Comparison of ENCODE assay signal across 9 cellular contexts in genomic region chr3:26757978-26758377, GRCh38.
"Had no signal": no experiment of that assay in that cellular context is flagged by ENCODE, and none has a peak within 500 bp of the region (broad histone marks: within the 10 kb centered on the region; RNA-seq: fewer than 3 reads in every experiment).

No MANE protein-coding gene starts in this region.

- H3K4me3 ChIP-seq: GM23248, HAP-1 had no signal

- H2AFZ ChIP-seq: GM23248 had no signal

- H3K4me1 ChIP-seq: HAP-1 had no signal

- H3K9me3 ChIP-seq: HAP-1 had no signal

- H3K9ac ChIP-seq: GM23248 had no signal

- H3K27ac ChIP-seq: GM23248, HL-60 had no signal

- FAIRE-seq: HepG2 had no signal

- DNase-seq: GM23248, GOT3, H7, HFFc6, KBM-7 had no signal

- H3K36me3 ChIP-seq: HAP-1 had no signal

- ATAC-seq: HCT116, HepG2 had no signal
